Comparison of ENCODE assay signal across 1 cellular context in the genomic region with DNA sequence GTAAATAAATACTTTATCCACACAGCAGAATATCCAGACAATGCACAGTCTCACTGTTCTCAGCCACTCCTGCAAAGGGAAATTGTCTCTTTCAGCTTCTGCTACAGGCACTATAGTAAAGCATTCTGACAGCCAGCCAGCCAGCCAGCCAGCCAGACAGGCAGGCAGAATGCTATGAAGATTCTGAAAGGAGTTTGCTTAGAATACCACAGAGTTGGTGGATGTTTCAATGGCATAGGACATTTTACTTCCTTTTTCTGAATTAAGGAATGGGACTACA.
TF ChIP-seq lines count a peak whose summit lies in the region.

No MANE protein-coding gene starts in this region.

TF ChIP-seq in SK-N-SH, 30 proteins besides CTCF, POLR2A, EP300 and RAD21 (continued from another document):
- TF ChIP-seq JUND (IDR thresholded peaks at IDR 0.05) (no peak), GATA2 (CRISPR knock-in tag; IDR thresholded peaks at IDR 0.05) (no peak), NRF1 (IDR thresholded peaks at IDR 0.05; ENCODE audit: low read depth, low read length) (no peak), FOXJ3 (CRISPR knock-in tag; IDR thresholded peaks at IDR 0.05) (no peak)
- TF ChIP-seq, protein P1, sequence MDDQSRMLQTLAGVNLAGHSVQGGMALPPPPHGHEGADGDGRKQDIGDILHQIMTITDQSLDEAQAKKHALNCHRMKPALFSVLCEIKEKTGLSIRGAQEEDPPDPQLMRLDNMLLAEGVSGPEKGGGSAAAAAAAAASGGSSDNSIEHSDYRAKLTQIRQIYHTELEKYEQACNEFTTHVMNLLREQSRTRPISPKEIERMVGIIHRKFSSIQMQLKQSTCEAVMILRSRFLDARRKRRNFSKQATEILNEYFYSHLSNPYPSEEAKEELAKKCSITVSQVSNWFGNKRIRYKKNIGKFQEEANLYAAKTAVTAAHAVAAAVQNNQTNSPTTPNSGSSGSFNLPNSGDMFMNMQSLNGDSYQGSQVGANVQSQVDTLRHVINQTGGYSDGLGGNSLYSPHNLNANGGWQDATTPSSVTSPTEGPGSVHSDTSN (IDR thresholded peaks at IDR 0.05), result no peak
- TF ChIP-seq, protein P2, sequence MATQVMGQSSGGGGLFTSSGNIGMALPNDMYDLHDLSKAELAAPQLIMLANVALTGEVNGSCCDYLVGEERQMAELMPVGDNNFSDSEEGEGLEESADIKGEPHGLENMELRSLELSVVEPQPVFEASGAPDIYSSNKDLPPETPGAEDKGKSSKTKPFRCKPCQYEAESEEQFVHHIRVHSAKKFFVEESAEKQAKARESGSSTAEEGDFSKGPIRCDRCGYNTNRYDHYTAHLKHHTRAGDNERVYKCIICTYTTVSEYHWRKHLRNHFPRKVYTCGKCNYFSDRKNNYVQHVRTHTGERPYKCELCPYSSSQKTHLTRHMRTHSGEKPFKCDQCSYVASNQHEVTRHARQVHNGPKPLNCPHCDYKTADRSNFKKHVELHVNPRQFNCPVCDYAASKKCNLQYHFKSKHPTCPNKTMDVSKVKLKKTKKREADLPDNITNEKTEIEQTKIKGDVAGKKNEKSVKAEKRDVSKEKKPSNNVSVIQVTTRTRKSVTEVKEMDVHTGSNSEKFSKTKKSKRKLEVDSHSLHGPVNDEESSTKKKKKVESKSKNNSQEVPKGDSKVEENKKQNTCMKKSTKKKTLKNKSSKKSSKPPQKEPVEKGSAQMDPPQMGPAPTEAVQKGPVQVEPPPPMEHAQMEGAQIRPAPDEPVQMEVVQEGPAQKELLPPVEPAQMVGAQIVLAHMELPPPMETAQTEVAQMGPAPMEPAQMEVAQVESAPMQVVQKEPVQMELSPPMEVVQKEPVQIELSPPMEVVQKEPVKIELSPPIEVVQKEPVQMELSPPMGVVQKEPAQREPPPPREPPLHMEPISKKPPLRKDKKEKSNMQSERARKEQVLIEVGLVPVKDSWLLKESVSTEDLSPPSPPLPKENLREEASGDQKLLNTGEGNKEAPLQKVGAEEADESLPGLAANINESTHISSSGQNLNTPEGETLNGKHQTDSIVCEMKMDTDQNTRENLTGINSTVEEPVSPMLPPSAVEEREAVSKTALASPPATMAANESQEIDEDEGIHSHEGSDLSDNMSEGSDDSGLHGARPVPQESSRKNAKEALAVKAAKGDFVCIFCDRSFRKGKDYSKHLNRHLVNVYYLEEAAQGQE (IDR thresholded peaks at IDR 0.05; ENCODE audit: low read depth, low read length), result no peak
